Comparison of ENCODE assay signal across 9 cellular contexts in genomic region chr2:134233733-134234135, GRCh38. TPM values are rescaled to one million over a fixed set of nuclear protein-coding genes. Genes with fewer than 3 reads are reported as not detected.
DNase-seq lines count a peak whose midpoint lies in the region; ATAC-seq, FAIRE-seq and TF ChIP-seq lines count a peak whose summit lies in the region.
"Had no signal": no experiment of that assay in that cellular context is flagged by ENCODE, and none has a peak within 500 bp of the region (broad histone marks: within the 10 kb centered on the region; RNA-seq: fewer than 3 reads in every experiment).

No MANE protein-coding gene starts in this region.

- H3K4me1 ChIP-seq in CD8-positive, alpha-beta memory T cell (ENCODE audit: insufficient read depth, low read length), result peaks cover 63% of the 10 kb centered on the region
- H3K4me1 ChIP-seq in astrocyte (ENCODE audit: insufficient read depth, low read length) (peaks cover 33% of the 10 kb centered on the region), endodermal cell (ENCODE audit: control insufficient read depth, insufficient read depth, low read length) (peaks cover 9% of the 10 kb centered on the region)

- peak overlapping the region; percentile 15 to 88 (median 70) for H3K4me3 Mint-ChIP-seq in CD8-positive, alpha-beta memory T cell
- H3K4me3 Mint-ChIP-seq in astrocyte (ENCODE audit: unreplicated experiment), result peak overlapping the region; percentile 37
- no peak overlapping the region for H3K4me3 Mint-ChIP-seq in endodermal cell

- TF ChIP-seq CTCF in astrocyte (IDR thresholded peaks at IDR 0.05; ENCODE audit: insufficient read depth, low read depth, low read length) (no peak), endodermal cell (conservative IDR thresholded peaks at IDR 0.05) (no peak)

- H2AFZ ChIP-seq in astrocyte (ENCODE audit: low read depth, low read length), result no peak overlapping the region

- no peaks in the 10 kb centered on the region for H3K36me3 ChIP-seq in CD8-positive, alpha-beta memory T cell (ENCODE audit: insufficient read depth, low read length)
- no peaks in the 10 kb centered on the region for H3K36me3 ChIP-seq in astrocyte (ENCODE audit: insufficient read depth, low read length)
- H3K36me3 ChIP-seq in endodermal cell (ENCODE audit: control insufficient read depth, insufficient read depth, low read length), result no peaks in the 10 kb centered on the region

- no peak overlapping the region for H3K4me3 ChIP-seq in CD8-positive, alpha-beta memory T cell (ENCODE audit: low read length)
- H3K4me3 ChIP-seq in astrocyte (ENCODE audit: insufficient read depth, low read depth, low read length), result no peak overlapping the region
- no peak overlapping the region for H3K4me3 ChIP-seq in endodermal cell (ENCODE audit: low read length)

- H4K20me1 ChIP-seq in astrocyte (ENCODE audit: insufficient read depth, low read length), result no peaks in the 10 kb centered on the region

- H3K36me3 Mint-ChIP-seq in CD8-positive, alpha-beta memory T cell, result peaks cover 0 to 4% (median 4%) of the 10 kb centered on the region in 3 donors
- H3K36me3 Mint-ChIP-seq in astrocyte (ENCODE audit: low read depth, unreplicated experiment), result no peaks in the 10 kb centered on the region
- peaks cover 3% of the 10 kb centered on the region for H3K36me3 Mint-ChIP-seq in endodermal cell (ENCODE audit: low read depth)

- POLR2A ChIA-PET in CD8-positive, alpha-beta memory T cell (lab: Charles Lee), result no interaction called here

- CTCF ChIA-PET in CD8-positive, alpha-beta memory T cell (lab: Charles Lee), result interaction anchor here (1.4 to 3.1 kb wide), 3 partner anchors 11 to 28 kb away, joined by 4 to 24 read pairs (median 7); no protein-coding TSS in a partner anchor

- H3K27ac Mint-ChIP-seq in CD8-positive, alpha-beta memory T cell, result peak overlapping the region; percentile 72 to 98 (median 90)
- H3K27ac Mint-ChIP-seq in astrocyte (ENCODE audit: unreplicated experiment) (peak overlapping the region; percentile 87), endodermal cell (no peak overlapping the region)

- WGBS in endodermal cell (ENCODE audit: insufficient coverage in 1 of 2, insufficient read length in 1 of 2), 2 experiments, result 96 to 100% methylated on average over 1 to 2 of the region's 2 CpGs

- no peak overlapping the region for H3K27ac ChIP-seq in CD8-positive, alpha-beta memory T cell (ENCODE audit: low read depth, low read length)
- H3K27ac ChIP-seq in astrocyte (ENCODE audit: low read depth, low read length) (peak overlapping the region; percentile 7), endodermal cell (ENCODE audit: low read depth, low read length) (no peak overlapping the region)

- H3K79me2 ChIP-seq in astrocyte (ENCODE audit: insufficient read depth, low read length), result no peaks in the 10 kb centered on the region

- DNase-seq in CD8-positive, alpha-beta memory T cell, result no peak
- DNase-seq in astrocyte (ENCODE audit: low read depth) (no peak), left lobe of liver (ENCODE audit: low spot score) (no peak), inferior parietal cortex (ENCODE audit: extremely low spot score) (no peak), endodermal cell (no peak)
- no peak for DNase-seq in stimulated activated CD4-positive, alpha-beta T cell treated with anti-CD3 and anti-CD28 coated beads, Interleukin-2, amount 100 ng/mL, for 48 hours
- DNase-seq: NCI-H1417 treated with DMSO at 0.1 percent for 48 hours had no signal

- H3K4me2 ChIP-seq in astrocyte (ENCODE audit: low read length), result no peak overlapping the region

- no peaks in the 10 kb centered on the region for H3K27me3 Mint-ChIP-seq in CD8-positive, alpha-beta memory T cell
- H3K27me3 Mint-ChIP-seq in astrocyte (ENCODE audit: low read depth, unreplicated experiment) (no peaks in the 10 kb centered on the region), endodermal cell (ENCODE audit: insufficient read depth) (no peaks in the 10 kb centered on the region)

- peaks cover 85 to 95% (median 87%) of the 10 kb centered on the region in 3 donors for H3K4me1 Mint-ChIP-seq in CD8-positive, alpha-beta memory T cell
- H3K4me1 Mint-ChIP-seq in astrocyte (ENCODE audit: low read depth, unreplicated experiment) (peaks cover 62% of the 10 kb centered on the region), endodermal cell (peaks cover 23% of the 10 kb centered on the region)

- ATAC-seq in GM19452 (IDR thresholded peaks at IDR 0.05; ENCODE audit: unreplicated experiment), result peak; percentile 56
- ATAC-seq in HG03159 (IDR thresholded peaks at IDR 0.05; ENCODE audit: unreplicated experiment), result peak; percentile 63
- no peak for ATAC-seq in left lobe of liver

- H3K9me3 Mint-ChIP-seq in CD8-positive, alpha-beta memory T cell, result peaks cover 0 to 3% (median 2%) of the 10 kb centered on the region in 5 donors
- H3K9me3 Mint-ChIP-seq in astrocyte (ENCODE audit: unreplicated experiment) (peaks cover 6% of the 10 kb centered on the region), endodermal cell (peaks cover 15% of the 10 kb centered on the region)

- no peak for FAIRE-seq in astrocyte (lab: Jason Lieb, UNC)

- peaks cover under 1% of the 10 kb centered on the region for H3K9me3 ChIP-seq in CD8-positive, alpha-beta memory T cell (ENCODE audit: low read length)
- H3K9me3 ChIP-seq in astrocyte (ENCODE audit: insufficient read depth, low read depth, low read length) (no peaks in the 10 kb centered on the region), endodermal cell (ENCODE audit: control insufficient read depth, low read length) (peaks cover 22% of the 10 kb centered on the region)

- no peaks in the 10 kb centered on the region for H3K27me3 ChIP-seq in CD8-positive, alpha-beta memory T cell (ENCODE audit: insufficient read depth, low read length, poor library complexity, severe bottlenecking)
- H3K27me3 ChIP-seq in astrocyte (ENCODE audit: insufficient read depth, low read length) (no peaks in the 10 kb centered on the region), endodermal cell (ENCODE audit: control insufficient read depth, insufficient read depth, low read length, poor library complexity, severe bottlenecking) (no peaks in the 10 kb centered on the region)

- H3K9ac ChIP-seq in astrocyte (ENCODE audit: low read length), result no peak overlapping the region
- no peak overlapping the region for H3K9ac ChIP-seq in endodermal cell (ENCODE audit: extremely low read depth, low read length, poor library complexity, severe bottlenecking)

RNA-seq across cellular contexts. Expression of gene MGAT5, which starts 20.1 kb away (rescaled TPM):
- total RNA-seq in CD8-positive, alpha-beta memory T cell, result 10 to 100 TPM; 40.9 to 42.4 TPM
- 6.4 TPM for polyA plus RNA-seq in CD8-positive, alpha-beta memory T cell
- total RNA-seq in astrocyte (78.6 and 80.2 TPM in 2 replicates), left lobe of liver (7.5 TPM), endodermal cell (10 to 100 TPM; 57.2 to 78.4 TPM)
- 28.2 TPM for polyA plus RNA-seq in endodermal cell (2013, experiment 1 of 2)
- 27.4 TPM for polyA plus RNA-seq in endodermal cell (2013, experiment 2 of 2)
